Comparison of ENCODE assay signal across 25 cellular contexts in genomic region chrX:3527166-3527565, GRCh38.
A peak's percentile ranks its signal among the peaks of the same experiment; 100 is the strongest.
DNase-seq lines count a peak whose midpoint lies in the region; ATAC-seq, FAIRE-seq and TF ChIP-seq lines count a peak whose summit lies in the region.
"Had no signal": no experiment of that assay in that cellular context is flagged by ENCODE, and none has a peak within 500 bp of the region (broad histone marks: within the 10 kb centered on the region; RNA-seq: fewer than 3 reads in every experiment).

No MANE protein-coding gene starts in this region.

- no peak overlapping the region for H3K4me3 ChIP-seq in astrocyte (ENCODE audit: insufficient read depth, low read depth, low read length)
- peak overlapping the region; percentile 2 for H3K4me3 ChIP-seq in skeletal muscle satellite cell (ENCODE audit: low read length)
- H3K4me3 ChIP-seq in left lung = no peak overlapping the region
- H3K4me3 ChIP-seq in MM.1S (ENCODE audit: low read length) = no peak overlapping the region
- H3K4me3 ChIP-seq: PC-9 had no signal

- peak; percentile 91 for FAIRE-seq in astrocyte (lab: Jason Lieb, UNC)
- FAIRE-seq: A204.1, GM12891, H1 had no signal

- H3K27me3 Mint-ChIP-seq in astrocyte (ENCODE audit: low read depth, unreplicated experiment) = no peaks in the 10 kb centered on the region

- peak overlapping the region; percentile 61 for H3K4me2 ChIP-seq in astrocyte (ENCODE audit: low read length)
- peak overlapping the region; percentile 56 for H3K4me2 ChIP-seq in skeletal muscle satellite cell (ENCODE audit: low read length)
- H3K4me2 ChIP-seq in MM.1S (ENCODE audit: low read depth, low read length) = no peak overlapping the region
- H3K4me2 ChIP-seq: PC-9 had no signal

- H3K4me1 Mint-ChIP-seq in astrocyte (ENCODE audit: low read depth, unreplicated experiment) = no peaks in the 10 kb centered on the region
- H3K4me1 Mint-ChIP-seq: CD4-positive, alpha-beta memory T cell had no signal

- no peak overlapping the region for H3K4me3 Mint-ChIP-seq in astrocyte (ENCODE audit: unreplicated experiment)
- H3K4me3 Mint-ChIP-seq: CD4-positive, alpha-beta memory T cell had no signal

- ATAC-seq in left lung (no peak), GM18868 (IDR thresholded peaks at IDR 0.05; ENCODE audit: unreplicated experiment) (no peak)

- peak overlapping the region; percentile 33 for H3K9ac ChIP-seq in astrocyte (ENCODE audit: low read length)
- peak overlapping the region; percentile 63 for H3K9ac ChIP-seq in skeletal muscle satellite cell (ENCODE audit: low read depth, low read length)
- no peak overlapping the region for H3K9ac ChIP-seq in MM.1S (ENCODE audit: low read length)

- peak; percentile 10 for DNase-seq in ELR (ENCODE audit: low read depth)
- peak; percentile 53 for DNase-seq in astrocyte (ENCODE audit: low read depth)
- peak; percentile 30 for DNase-seq in iris pigment epithelial cell (ENCODE audit: low read depth)
- no peak for DNase-seq in left lung
- DNase-seq in NCI-H2107 (lab: John Stamatoyannopoulos, UW) = no peak
- DNase-seq in MM.1S = no peak
- DNase-seq: C1 segment of cervical spinal cord; Caco-2; CD4-positive, alpha-beta memory T cell; GF-D8; HCEC 1CT; MV-4-11; NCI-H1105; NCI-H1436 treated with DMSO at 0.1 percent for 48 hours; NCI-H1930; NCI-H446 treated with DMSO at 0.1 percent for 48 hours; NCI-H526 treated with DMSO at 0.1 percent for 48 hours; PC-9; RPMI8226; SHP77 had no signal

- H3K27ac ChIP-seq in astrocyte (ENCODE audit: low read depth, low read length) (peak overlapping the region; percentile 79), left lung (no peak overlapping the region), MM.1S (ENCODE audit: low read length) (no peak overlapping the region)
- H3K27ac ChIP-seq: PC-9 had no signal

- H2AFZ ChIP-seq in astrocyte (ENCODE audit: low read depth, low read length) = no peak overlapping the region
- H2AFZ ChIP-seq in MM.1S (ENCODE audit: low read length) = no peak overlapping the region
- H2AFZ ChIP-seq: PC-9 had no signal

- H3F3A ChIP-seq in MM.1S (ENCODE audit: insufficient read depth, low read length) = no peaks in the 10 kb centered on the region

- no peaks in the 10 kb centered on the region for H3K36me3 Mint-ChIP-seq in astrocyte (ENCODE audit: low read depth, unreplicated experiment)
- H3K36me3 Mint-ChIP-seq: CD4-positive, alpha-beta memory T cell had no signal

- H3K9me3 ChIP-seq in astrocyte (ENCODE audit: insufficient read depth, low read depth, low read length) (no peaks in the 10 kb centered on the region), skeletal muscle satellite cell (replicated peaks; ENCODE audit: low read length) (no peaks in the 10 kb centered on the region), left lung (no peaks in the 10 kb centered on the region), MM.1S (replicated peaks; ENCODE audit: insufficient read depth, low read length) (no peaks in the 10 kb centered on the region)
- H3K9me3 ChIP-seq: Caco-2 had no signal

- H4K20me1 ChIP-seq in astrocyte (ENCODE audit: insufficient read depth, low read length) = no peaks in the 10 kb centered on the region
- no peaks in the 10 kb centered on the region for H4K20me1 ChIP-seq in MM.1S (ENCODE audit: insufficient read depth, low read length)

- H3K79me2 ChIP-seq in astrocyte (ENCODE audit: insufficient read depth, low read length) = no peaks in the 10 kb centered on the region
- H3K79me2 ChIP-seq in MM.1S (ENCODE audit: low read length) = no peaks in the 10 kb centered on the region

- no peaks in the 10 kb centered on the region for H3K36me3 ChIP-seq in astrocyte (ENCODE audit: insufficient read depth, low read length)
- H3K36me3 ChIP-seq in skeletal muscle satellite cell (ENCODE audit: insufficient read depth, low read length) = no peaks in the 10 kb centered on the region
- no peaks in the 10 kb centered on the region for H3K36me3 ChIP-seq in left lung
- no peaks in the 10 kb centered on the region for H3K36me3 ChIP-seq in MM.1S (replicated peaks; ENCODE audit: insufficient read depth, low read length)

- H3K9me3 Mint-ChIP-seq in astrocyte (ENCODE audit: unreplicated experiment) = peaks cover 1% of the 10 kb centered on the region

- peak overlapping the region; percentile 58 for H3K27ac Mint-ChIP-seq in astrocyte (ENCODE audit: unreplicated experiment)
- H3K27ac Mint-ChIP-seq: CD4-positive, alpha-beta memory T cell had no signal

- TF ChIP-seq CTCF in astrocyte (IDR thresholded peaks at IDR 0.05; ENCODE audit: insufficient read depth, low read depth, low read length) = no peak
- no peak for TF ChIP-seq CTCF in left lung (IDR thresholded peaks at IDR 0.05)
- TF ChIP-seq CTCF in MM.1S (IDR thresholded peaks at IDR 0.05; ENCODE audit: low read length) = no peak

- H3K9me2 ChIP-seq in MM.1S (replicated peaks; ENCODE audit: insufficient read depth, low read length) = no peaks in the 10 kb centered on the region

- intact Hi-C loops in left lung (cut with DNase I) = no loop called here

- peaks cover 12% of the 10 kb centered on the region for H3K4me1 ChIP-seq in astrocyte (ENCODE audit: insufficient read depth, low read length)
- H3K4me1 ChIP-seq in skeletal muscle satellite cell (ENCODE audit: control insufficient read depth, insufficient read depth, low read length) = peaks cover 27% of the 10 kb centered on the region
- no peaks in the 10 kb centered on the region for H3K4me1 ChIP-seq in left lung
- H3K4me1 ChIP-seq in MM.1S (ENCODE audit: low read length) = no peaks in the 10 kb centered on the region
- H3K4me1 ChIP-seq: Caco-2 had no signal

- H3K27me3 ChIP-seq in astrocyte (ENCODE audit: insufficient read depth, low read length) (no peaks in the 10 kb centered on the region), skeletal muscle satellite cell (ENCODE audit: control insufficient read depth, insufficient read depth, low read length) (no peaks in the 10 kb centered on the region), left lung (peaks cover 5 to 9% of the 10 kb centered on the region in 2 donors), MM.1S (replicated peaks; ENCODE audit: insufficient read depth, low read length) (no peaks in the 10 kb centered on the region)

Comparison
In these comparisons a context has a peak if more than half of its experiments do, and no peak if none do; other contexts are left out.
1. DNase-seq: peak in ELR (single experiment), astrocyte (single experiment) and iris pigment epithelial cell (single experiment); none in left lung (0 of 2), NCI-H2107 (single experiment) and MM.1S (single experiment).